In the genomic region with DNA sequence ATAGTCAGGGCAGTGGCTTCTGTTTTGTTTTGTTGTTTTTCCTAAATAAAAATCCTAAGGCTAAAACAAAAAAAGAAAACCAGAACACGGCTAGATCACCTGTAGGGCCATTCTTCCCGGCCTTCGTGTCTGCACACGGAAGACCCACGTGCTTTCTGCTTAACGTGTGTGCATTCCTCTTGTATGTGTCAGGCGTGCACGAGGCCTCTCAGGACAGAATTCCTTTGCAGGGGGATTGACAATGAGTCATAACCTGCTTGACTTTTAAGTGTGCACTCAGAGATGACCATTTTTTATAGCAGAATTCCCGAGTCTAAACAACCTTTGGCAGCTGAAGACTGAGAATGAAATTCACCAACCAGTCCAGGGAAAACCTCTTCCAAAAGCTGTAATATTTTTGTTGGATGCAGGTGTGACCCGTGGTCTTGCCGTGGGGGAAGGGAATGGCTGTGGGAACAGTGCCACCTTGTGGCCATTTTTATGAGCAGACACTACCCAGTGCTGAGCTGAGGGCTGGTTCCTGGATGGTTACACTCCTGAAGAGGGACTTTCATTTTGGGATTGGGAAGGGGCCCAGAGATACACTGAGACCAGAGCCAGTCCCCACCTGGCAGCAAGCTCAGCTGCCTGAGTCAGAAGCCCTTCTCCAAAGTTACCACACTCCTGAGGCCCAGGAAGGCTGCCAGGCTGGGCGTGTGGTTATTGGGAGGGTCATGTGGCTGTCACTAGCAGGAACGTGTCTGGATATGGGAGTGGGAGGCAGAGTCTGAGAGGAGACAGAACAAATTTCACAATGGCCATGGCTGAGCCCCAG, we compare ENCODE assay signal across 8 cellular contexts. TPM values are rescaled to one million over a fixed set of nuclear protein-coding genes. Genes with fewer than 3 reads are reported as not detected.
A peak's percentile ranks its signal among the peaks of the same experiment; 100 is the strongest.
DNase-seq lines count a peak whose midpoint lies in the region; ATAC-seq and TF ChIP-seq lines count a peak whose summit lies in the region.

No MANE protein-coding gene starts in this region.

- H3K4me1 ChIP-seq in KMS-11 (ENCODE audit: low read depth, poor library complexity, severe bottlenecking) = peaks cover 13% of the 10 kb centered on the region
- peaks cover 3% of the 10 kb centered on the region for H3K4me1 ChIP-seq in parathyroid adenoma
- H3K4me1 ChIP-seq in upper lobe of left lung = peaks cover 12 to 23% (median 18%) of the 10 kb centered on the region in 4 donors

- CTCF ChIA-PET in CD4-positive, alpha-beta T cell (lab: Charles Lee) = interaction anchor here (0.7 to 3.0 kb wide), 11 partner anchors 34 to 239 kb away, joined by 3 to 34 read pairs (median 4); no protein-coding TSS in a partner anchor

- H3K27me3 ChIP-seq in CD4-positive, alpha-beta T cell (ENCODE audit: control insufficient read depth, insufficient read depth, low read length) = no peaks in the 10 kb centered on the region
- H3K27me3 ChIP-seq in KMS-11 (ENCODE audit: insufficient read depth, low read depth) (no peaks in the 10 kb centered on the region), parathyroid adenoma (ENCODE audit: control insufficient read depth, insufficient read depth, low read length) (no peaks in the 10 kb centered on the region), upper lobe of left lung (no peaks in the 10 kb centered on the region)

- H3K4me3 ChIP-seq in KMS-11 (IDR thresholded peaks at IDR 0.05; ENCODE audit: insufficient read depth, low read depth, low read length) = no peak overlapping the region
- peak overlapping the region; percentile 5 for H3K4me3 ChIP-seq in parathyroid adenoma (ENCODE audit: low read depth, low read length)
- H3K4me3 ChIP-seq in upper lobe of left lung = no peak overlapping the region

- no peaks in the 10 kb centered on the region for H3K36me3 Mint-ChIP-seq in CD4-positive, alpha-beta T cell (ENCODE audit: low read depth)
- H3K36me3 Mint-ChIP-seq in glutamatergic neuron (ENCODE audit: unreplicated experiment) = peaks cover 11% of the 10 kb centered on the region

- no peak overlapping the region for H3K27ac ChIP-seq in CD4-positive, alpha-beta T cell (ENCODE audit: low read depth, low read length)
- H3K27ac ChIP-seq in KMS-11 (no peak overlapping the region), parathyroid adenoma (no peak overlapping the region), upper lobe of left lung (peak overlapping the region; percentile 76 to 89 (median 78))

- H3K36me3 ChIP-seq in KMS-11 (ENCODE audit: insufficient read depth) (no peaks in the 10 kb centered on the region), parathyroid adenoma (ENCODE audit: control insufficient read depth, insufficient read depth, low read length) (no peaks in the 10 kb centered on the region), upper lobe of left lung (no peaks in the 10 kb centered on the region)

- H3K27me3 Mint-ChIP-seq in CD4-positive, alpha-beta T cell = no peaks in the 10 kb centered on the region
- H3K27me3 Mint-ChIP-seq in glutamatergic neuron (ENCODE audit: unreplicated experiment) = peaks cover 4% of the 10 kb centered on the region

- no peaks in the 10 kb centered on the region for H3K9me3 Mint-ChIP-seq in CD4-positive, alpha-beta T cell
- peaks cover 1% of the 10 kb centered on the region for H3K9me3 Mint-ChIP-seq in glutamatergic neuron (ENCODE audit: unreplicated experiment)

- no peaks in the 10 kb centered on the region for H4K20me1 ChIP-seq in KMS-11 (ENCODE audit: insufficient read depth)

- in situ Hi-C loops in SK-MEL-5 (cut with HindIII; ENCODE audit: low pct_unique_long_range_greater_than_20kb, low sequenced_read_pairs) = no loop called here

- peak; percentile 98 for TF ChIP-seq CTCF in CD4-positive, alpha-beta T cell (IDR thresholded peaks at IDR 0.05)
- peak; percentile 94 for TF ChIP-seq CTCF in KMS-11 (conservative IDR thresholded peaks at IDR 0.05; ENCODE audit: low read depth, low read length)
- peak; percentile 90 for TF ChIP-seq CTCF in glutamatergic neuron (IDR thresholded peaks at IDR 0.05; ENCODE audit: partially characterized antibody, unreplicated experiment)
- TF ChIP-seq CTCF in parathyroid adenoma (IDR thresholded peaks at IDR 0.05) = peak; percentile 75
- peak; percentile 76 to 90 (median 85) for TF ChIP-seq CTCF in upper lobe of left lung (IDR thresholded peaks at IDR 0.05)

- intact Hi-C loops in CD4-positive, alpha-beta T cell (cut with DNase I, micrococcal nuclease) = loop anchor here (1.0 to 10.0 kb wide), 7 partner anchors 113 to 1112 kb away; no protein-coding TSS in a partner anchor

- no peak overlapping the region for H3K4me3 Mint-ChIP-seq in CD4-positive, alpha-beta T cell
- H3K4me3 Mint-ChIP-seq in glutamatergic neuron (ENCODE audit: unreplicated experiment) = no peak overlapping the region

- POLR2A ChIA-PET in CD4-positive, alpha-beta T cell (lab: Charles Lee) = no interaction called here

- H3K27ac Mint-ChIP-seq in CD4-positive, alpha-beta T cell = no peak overlapping the region
- H3K27ac Mint-ChIP-seq in glutamatergic neuron (ENCODE audit: unreplicated experiment) = no peak overlapping the region

- peak in 2 of 4 donors; percentile 83 to 99 for TF ChIP-seq EP300 in upper lobe of left lung (IDR thresholded peaks at IDR 0.05)

- H3K4me1 Mint-ChIP-seq in CD4-positive, alpha-beta T cell (ENCODE audit: low read depth) = peaks cover 4% of the 10 kb centered on the region
- H3K4me1 Mint-ChIP-seq in glutamatergic neuron (ENCODE audit: low read depth, unreplicated experiment) = peaks cover 8% of the 10 kb centered on the region

- peak overlapping the region; percentile 70; the same call in 1 of the 2 replicates for H2AFZ ChIP-seq in KMS-11 (ENCODE audit: low read depth)
- H2AFZ ChIP-seq in parathyroid adenoma = peak overlapping the region; percentile 5

- no peaks in the 10 kb centered on the region for H3K9me3 ChIP-seq in CD4-positive, alpha-beta T cell (ENCODE audit: control insufficient read depth, low read length)
- no peaks in the 10 kb centered on the region for H3K9me3 ChIP-seq in parathyroid adenoma (ENCODE audit: control insufficient read depth, low read length)
- no peaks in the 10 kb centered on the region for H3K9me3 ChIP-seq in upper lobe of left lung

- H3K4me2 ChIP-seq in KMS-11 (peak overlapping the region; percentile 36; the same call in 1 of the 2 replicates), parathyroid adenoma (ENCODE audit: low read length) (no peak overlapping the region)

- ATAC-seq in CD4-positive, alpha-beta T cell (ENCODE audit: poor library complexity) = peak; percentile 64
- ATAC-seq in GM19395 (IDR thresholded peaks at IDR 0.05; ENCODE audit: unreplicated experiment) (peak; percentile 81), upper lobe of left lung (ENCODE audit: low FRiP score in 2 of 2) (peak; percentile 82 to 84)

- H3K79me2 ChIP-seq in KMS-11 (ENCODE audit: insufficient read depth, low read depth) = no peaks in the 10 kb centered on the region
- H3K79me2 ChIP-seq in parathyroid adenoma = no peaks in the 10 kb centered on the region

- DNase-seq in CD4-positive, alpha-beta T cell = peak; percentile 31 to 66 (median 43)
- DNase-seq in SK-MEL-5 (ENCODE audit: low read depth, low spot score) = peak; percentile 82
- DNase-seq in activated naive CD4-positive, alpha-beta T cell treated with anti-CD3 and anti-CD28 coated beads, Interleukin-2, amount 50 U/mL, for 16 hours = peak; percentile 47
- DNase-seq in glutamatergic neuron = peak; percentile 78
- peak in 1 of 2 donors; percentile 92 for DNase-seq in upper lobe of left lung

- 20 to 25% methylated on average over 11 to 13 of the region's 13 CpGs for WGBS in upper lobe of left lung, 2 donors

- TF ChIP-seq POLR2A in upper lobe of left lung (IDR thresholded peaks at IDR 0.05) = peak in 2 of 4 donors; percentile 17 to 25

- H3K9ac ChIP-seq in KMS-11 (no peak overlapping the region), parathyroid adenoma (no peak overlapping the region)

RNA-seq across cellular contexts. Expression of gene DKK3, which starts 35.7 kb away (rescaled TPM):
- under 1 TPM; 0.61 to 0.71 TPM for total RNA-seq in CD4-positive, alpha-beta T cell
- 1.1 and 3.1 TPM in 2 replicates for total RNA-seq in SK-MEL-5 (2014; rRNA removed; shearing (Covaris generic))
- polyA plus RNA-seq in SK-MEL-5 (2015; cell fraction: cytosol; rRNA removed) = 1.8 and 2.0 TPM in 2 replicates
- polyA plus RNA-seq in SK-MEL-5 (2015; cell fraction: nucleus; rRNA removed) = 0.68 and 1.6 TPM in 2 replicates
- 131 TPM for total RNA-seq in glutamatergic neuron (ENCODE audit: unreplicated experiment)
- total RNA-seq in upper lobe of left lung = 100 to 1,000 TPM in 5 of 6 donors, 10 to 100 TPM in 1; 50.3 to 162 (median 137) TPM

Comparison
In these comparisons a context has a peak if more than half of its experiments do, and no peak if none do; other contexts are left out.
1. H3K27ac ChIP-seq: peak in upper lobe of left lung (4 of 4); none in CD4-positive, alpha-beta T cell (single experiment), KMS-11 (single experiment) and parathyroid adenoma (single experiment).
2. RNA of gene DKK3, which starts 35.7 kb away (total RNA-seq): 50.3 to 162 TPM in upper lobe of left lung and 131 TPM in glutamatergic neuron (single experiment); 1.1 to 3.1 TPM in SK-MEL-5 and 0.61 to 0.71 TPM in CD4-positive, alpha-beta T cell; every median in the first group is over 10 times any median in the second.
3. Peak in every context shown above with its lines, with median percentiles within 50 percentile points of each other: ATAC-seq and CTCF ChIP-seq.